ENCODE assay signal across 16 cellular contexts in genomic region chr1:53826367-53826766, GRCh38. TPM values are rescaled to one million over a fixed set of nuclear protein-coding genes. Genes with fewer than 3 reads are reported as not detected.
DNase-seq lines count a peak whose midpoint lies in the region; TF ChIP-seq lines count a peak whose summit lies in the region.
"Had no signal": no experiment of that assay in that cellular context is flagged by ENCODE, and none has a peak within 500 bp of the region (broad histone marks: within the 10 kb centered on the region; RNA-seq: fewer than 3 reads in every experiment).

No MANE protein-coding gene starts in this region.

- peaks cover 34% of the 10 kb centered on the region for H3K36me3 Mint-ChIP-seq in MCF 10A (ENCODE audit: insufficient read depth, unreplicated experiment)

- no peak overlapping the region for H3K4me3 ChIP-seq in breast epithelium
- H3K4me3 ChIP-seq in tibial nerve: no peak overlapping the region

- intact Hi-C loops in MCF 10A (cut with micrococcal nuclease): no loop called here
- intact Hi-C loops in breast epithelium (cut with DNase I; ENCODE audit: low total_unique reads): no loop called here

- no peaks in the 10 kb centered on the region for H3K9me3 Mint-ChIP-seq in MCF 10A (ENCODE audit: unreplicated experiment)
- H3K9me3 Mint-ChIP-seq: activated CD4-positive, alpha-beta memory T cell treated with anti-CD3 and anti-CD28 coated beads, Interleukin-2, amount 10 ng/mL, durations not matched to agents 7 days and 5 days had no signal

- H3K4me1 Mint-ChIP-seq in MCF 10A (ENCODE audit: insufficient read depth, unreplicated experiment): no peaks in the 10 kb centered on the region
- H3K4me1 Mint-ChIP-seq: activated CD4-positive, alpha-beta memory T cell treated with anti-CD3 and anti-CD28 coated beads, Interleukin-2, amount 10 ng/mL, durations not matched to agents 7 days and 5 days had no signal

- TF ChIP-seq EP300 in tibial nerve (IDR thresholded peaks at IDR 0.05): no peak

- H3K36me3 ChIP-seq in breast epithelium (no peaks in the 10 kb centered on the region), tibial nerve (peaks cover 0 to 67% (median 9%) of the 10 kb centered on the region in 3 donors)

- TF ChIP-seq POLR2A in breast epithelium (IDR thresholded peaks at IDR 0.05) (no peak), tibial nerve (IDR thresholded peaks at IDR 0.05) (no peak)

- POLR2A ChIA-PET in MCF 10A (lab: Yijun Ruan, JAX): interaction anchor here (1.3 kb wide), 1 partner anchor 11 kb away, joined by 4 read pairs; no protein-coding TSS in a partner anchor

- H3K27me3 ChIP-seq in breast epithelium (no peaks in the 10 kb centered on the region), tibial nerve (no peaks in the 10 kb centered on the region)

- H3K27ac ChIP-seq in breast epithelium (no peak overlapping the region), tibial nerve (no peak overlapping the region)

- H3K27ac Mint-ChIP-seq in MCF 10A (ENCODE audit: low read depth, unreplicated experiment): no peak overlapping the region
- H3K27ac Mint-ChIP-seq: activated CD4-positive, alpha-beta memory T cell treated with anti-CD3 and anti-CD28 coated beads, Interleukin-2, amount 10 ng/mL, durations not matched to agents 7 days and 5 days; T-helper 17 cell had no signal

- TF ChIP-seq CTCF in MCF 10A (IDR thresholded peaks at IDR 0.05; ENCODE audit: unreplicated experiment) (no peak), breast epithelium (IDR thresholded peaks at IDR 0.05) (no peak), tibial nerve (IDR thresholded peaks at IDR 0.05) (no peak)

- no peaks in the 10 kb centered on the region for H3K27me3 Mint-ChIP-seq in MCF 10A (ENCODE audit: insufficient read depth, unreplicated experiment)
- H3K27me3 Mint-ChIP-seq: activated CD4-positive, alpha-beta memory T cell treated with anti-CD3 and anti-CD28 coated beads, Interleukin-2, amount 10 ng/mL, durations not matched to agents 7 days and 5 days; T-helper 17 cell had no signal

- H3K4me1 ChIP-seq in breast epithelium: no peaks in the 10 kb centered on the region
- no peaks in the 10 kb centered on the region for H3K4me1 ChIP-seq in tibial nerve

- BruUV-seq in MCF 10A (replicated peaks; lab: Mats Ljungman, UMichigan): no TSS peak

- 96% methylated on average over 2 of the region's 2 CpGs for WGBS in tibial nerve, 2 donors

- DNase-seq in MCF 10A (ENCODE audit: unreplicated experiment): peak; percentile 5
- no peak for DNase-seq in breast epithelium (ENCODE audit: low spot score in 2 of 2)
- peak; percentile 38 for DNase-seq in RKO (ENCODE audit: low spot score)
- DNase-seq in fibroblast of peridontal ligament (ENCODE audit: extremely low read depth): peak; percentile 51
- DNase-seq in tibial nerve (ENCODE audit: low spot score in 2 of 2): no peak
- no peak for DNase-seq in NCI-H510A (lab: John Stamatoyannopoulos, UW)
- DNase-seq in NCI-H1092 (lab: John Stamatoyannopoulos, UW): no peak
- no peak for DNase-seq in HUDEP-2 (lab: John Stamatoyannopoulos, UW; ENCODE audit: unreplicated experiment in 76 of 76)
- DNase-seq: activated CD4-positive, alpha-beta memory T cell treated with anti-CD3 and anti-CD28 coated beads, Interleukin-2, amount 10 ng/mL, durations not matched to agents 7 days and 5 days; activated naive CD4-positive, alpha-beta T cell treated with Interleukin-2 at 50 U/mL for 16 hours; C1 segment of cervical spinal cord; cortex of kidney; left ventricle myocardium superior; NCI-H2081; small intestine; T-helper 17 cell had no signal

- no peak overlapping the region for H3K4me3 Mint-ChIP-seq in MCF 10A (ENCODE audit: unreplicated experiment)
- H3K4me3 Mint-ChIP-seq: activated CD4-positive, alpha-beta memory T cell treated with anti-CD3 and anti-CD28 coated beads, Interleukin-2, amount 10 ng/mL, durations not matched to agents 7 days and 5 days; T-helper 17 cell had no signal

- CTCF ChIA-PET in MCF 10A (lab: Yijun Ruan, JAX): interaction anchor here (0.6 to 1.7 kb wide), 4 partner anchors 12 to 1315 kb away, joined by 3 to 5 read pairs (median 3); no protein-coding TSS in a partner anchor

- H3K9me3 ChIP-seq in breast epithelium: no peaks in the 10 kb centered on the region
- H3K9me3 ChIP-seq in tibial nerve: no peaks in the 10 kb centered on the region

RNA-seq across cellular contexts. Expression of gene NDC1, which starts 11.7 kb away (rescaled TPM):
- total RNA-seq in MCF 10A (2022) (17.5 and 18.7 TPM in 2 replicates), breast epithelium (10 to 100 TPM; 10.9 to 18.4 (median 12.8) TPM), tibial nerve (10 to 100 TPM in 3 of 4 donors, 1 to 10 TPM in 1; 8.0 to 13.5 (median 11.5) TPM)

Comparison
In these comparisons a context has a peak if more than half of its experiments do, and no peak if none do; other contexts are left out.
1. DNase-seq: peak in MCF 10A (single experiment), RKO (single experiment) and fibroblast of peridontal ligament (single experiment); none in breast epithelium (0 of 2), tibial nerve (0 of 2), NCI-H510A (single experiment), NCI-H1092 (single experiment) and HUDEP-2 (0 of 76).